1 cellular context compared by ENCODE assay signal in the genomic region with DNA sequence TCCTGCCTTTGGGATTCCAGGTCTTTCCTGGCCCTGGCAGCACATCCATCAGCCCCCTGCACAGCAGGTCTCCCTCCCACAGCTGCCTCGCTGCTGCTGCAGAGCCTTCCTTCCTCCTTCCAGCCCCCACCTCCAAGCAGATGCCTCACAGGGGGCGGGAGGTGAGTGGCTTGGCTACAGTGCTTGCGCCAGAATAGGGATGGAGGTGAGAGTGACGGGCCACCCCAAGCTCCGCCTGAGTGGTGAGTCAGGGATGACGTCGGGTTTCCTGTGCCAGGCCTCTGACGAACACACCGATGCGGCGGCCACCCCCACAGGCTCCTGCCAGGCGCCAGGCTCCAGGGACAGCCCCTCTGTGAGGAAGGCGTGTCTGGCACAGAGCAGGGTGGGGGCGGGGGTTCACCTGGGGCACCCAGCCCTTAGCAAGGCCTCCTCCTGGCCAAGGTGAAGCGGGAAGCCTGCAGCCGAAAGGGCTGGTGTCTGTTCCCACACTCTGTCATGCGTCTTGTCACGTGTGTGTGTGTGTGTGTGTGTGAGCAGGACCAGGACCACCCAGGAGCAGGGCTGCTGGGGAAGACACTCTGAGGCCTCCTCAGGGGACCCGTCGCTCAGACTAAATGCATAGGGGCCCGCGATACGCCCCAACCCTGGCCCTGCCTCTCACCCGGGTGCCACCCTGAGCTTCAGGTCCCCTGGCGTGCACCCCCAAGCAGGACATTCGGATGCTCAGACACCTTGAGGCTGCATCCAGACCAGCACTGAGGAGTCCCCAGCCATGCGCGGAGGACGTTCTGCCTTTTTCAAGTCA.
TF ChIP-seq lines count a peak whose summit lies in the region.

No MANE protein-coding gene starts in this region.

TF ChIP-seq in GM12878, 131 proteins besides CTCF, POLR2A, EP300 and RAD21 (continued from another document and continues in another):
- TF ChIP-seq, protein P1, sequence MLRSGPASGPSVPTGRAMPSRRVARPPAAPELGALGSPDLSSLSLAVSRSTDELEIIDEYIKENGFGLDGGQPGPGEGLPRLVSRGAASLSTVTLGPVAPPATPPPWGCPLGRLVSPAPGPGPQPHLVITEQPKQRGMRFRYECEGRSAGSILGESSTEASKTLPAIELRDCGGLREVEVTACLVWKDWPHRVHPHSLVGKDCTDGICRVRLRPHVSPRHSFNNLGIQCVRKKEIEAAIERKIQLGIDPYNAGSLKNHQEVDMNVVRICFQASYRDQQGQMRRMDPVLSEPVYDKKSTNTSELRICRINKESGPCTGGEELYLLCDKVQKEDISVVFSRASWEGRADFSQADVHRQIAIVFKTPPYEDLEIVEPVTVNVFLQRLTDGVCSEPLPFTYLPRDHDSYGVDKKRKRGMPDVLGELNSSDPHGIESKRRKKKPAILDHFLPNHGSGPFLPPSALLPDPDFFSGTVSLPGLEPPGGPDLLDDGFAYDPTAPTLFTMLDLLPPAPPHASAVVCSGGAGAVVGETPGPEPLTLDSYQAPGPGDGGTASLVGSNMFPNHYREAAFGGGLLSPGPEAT (IDR thresholded peaks at IDR 0.05; ENCODE audit: low read depth) = peak; percentile 60; the same call in 1 of the 2 replicates
- TF ChIP-seq, protein P2, sequence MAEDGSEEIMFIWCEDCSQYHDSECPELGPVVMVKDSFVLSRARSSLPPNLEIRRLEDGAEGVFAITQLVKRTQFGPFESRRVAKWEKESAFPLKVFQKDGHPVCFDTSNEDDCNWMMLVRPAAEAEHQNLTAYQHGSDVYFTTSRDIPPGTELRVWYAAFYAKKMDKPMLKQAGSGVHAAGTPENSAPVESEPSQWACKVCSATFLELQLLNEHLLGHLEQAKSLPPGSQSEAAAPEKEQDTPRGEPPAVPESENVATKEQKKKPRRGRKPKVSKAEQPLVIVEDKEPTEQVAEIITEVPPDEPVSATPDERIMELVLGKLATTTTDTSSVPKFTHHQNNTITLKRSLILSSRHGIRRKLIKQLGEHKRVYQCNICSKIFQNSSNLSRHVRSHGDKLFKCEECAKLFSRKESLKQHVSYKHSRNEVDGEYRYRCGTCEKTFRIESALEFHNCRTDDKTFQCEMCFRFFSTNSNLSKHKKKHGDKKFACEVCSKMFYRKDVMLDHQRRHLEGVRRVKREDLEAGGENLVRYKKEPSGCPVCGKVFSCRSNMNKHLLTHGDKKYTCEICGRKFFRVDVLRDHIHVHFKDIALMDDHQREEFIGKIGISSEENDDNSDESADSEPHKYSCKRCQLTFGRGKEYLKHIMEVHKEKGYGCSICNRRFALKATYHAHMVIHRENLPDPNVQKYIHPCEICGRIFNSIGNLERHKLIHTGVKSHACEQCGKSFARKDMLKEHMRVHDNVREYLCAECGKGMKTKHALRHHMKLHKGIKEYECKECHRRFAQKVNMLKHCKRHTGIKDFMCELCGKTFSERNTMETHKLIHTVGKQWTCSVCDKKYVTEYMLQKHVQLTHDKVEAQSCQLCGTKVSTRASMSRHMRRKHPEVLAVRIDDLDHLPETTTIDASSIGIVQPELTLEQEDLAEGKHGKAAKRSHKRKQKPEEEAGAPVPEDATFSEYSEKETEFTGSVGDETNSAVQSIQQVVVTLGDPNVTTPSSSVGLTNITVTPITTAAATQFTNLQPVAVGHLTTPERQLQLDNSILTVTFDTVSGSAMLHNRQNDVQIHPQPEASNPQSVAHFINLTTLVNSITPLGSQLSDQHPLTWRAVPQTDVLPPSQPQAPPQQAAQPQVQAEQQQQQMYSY (CRISPR knock-in tag; IDR thresholded peaks at IDR 0.05) = no peak
- TF ChIP-seq ZNF384 (IDR thresholded peaks at IDR 0.05; ENCODE audit: borderline replicate concordance, low read depth, low read length) (no peak), TCF12 (IDR thresholded peaks at IDR 0.05; ENCODE audit: low read depth, low read length) (no peak; the same call in 1 of the 2 replicates), CHD1 (IDR thresholded peaks at IDR 0.05; ENCODE audit: low read depth, low read length) (no peak), MYB (IDR thresholded peaks at IDR 0.05; ENCODE audit: borderline replicate concordance, low read depth, low read length) (no peak), SREBF1 (IDR thresholded peaks at IDR 0.05; ENCODE audit: low read length) (no peak), STAT1 (conservative IDR thresholded peaks at IDR 0.05) (0 out of 2 replicates have a peak, but pooled peaks have one; percentile 84), WRNIP1 (IDR thresholded peaks at IDR 0.05; ENCODE audit: borderline replicate concordance, low read depth, low read length) (no peak), SP1 (IDR thresholded peaks at IDR 0.05; ENCODE audit: low read depth, low read length) (no peak), CHD4 (IDR thresholded peaks at IDR 0.05) (no peak), PAX8 (IDR thresholded peaks at IDR 0.05) (no peak), GATAD2B (conservative IDR thresholded peaks at IDR 0.05; ENCODE audit: low read depth) (peak; percentile 80; the same call in 1 of the 2 replicates), MYC (IDR thresholded peaks at IDR 0.05; ENCODE audit: insufficient read depth, insufficient read length, insufficient replicate concordance, low read length, severe bottlenecking) (no peak), POU2F2 (IDR thresholded peaks at IDR 0.05; ENCODE audit: borderline replicate concordance, low read depth, low read length) (no peak), RELA (IDR thresholded peaks at IDR 0.05; ENCODE audit: borderline replicate concordance, partially characterized antibody) (peak; percentile 39), ESRRA (IDR thresholded peaks at IDR 0.05; ENCODE audit: low read length) (no peak), ATF7 (IDR thresholded peaks at IDR 0.05; ENCODE audit: low read depth) (peak; percentile 93), CBX5 (IDR thresholded peaks at IDR 0.05; ENCODE audit: low read depth) (no peak), STAT3 (IDR thresholded peaks at IDR 0.05; ENCODE audit: low read depth, low read length) (no peak), TCF3 (IDR thresholded peaks at IDR 0.05; ENCODE audit: borderline replicate concordance, insufficient read depth, low read depth, low read length) (no peak), BACH1 (IDR thresholded peaks at IDR 0.05; ENCODE audit: borderline replicate concordance) (peak; percentile 53; the same call in 1 of the 2 replicates), JUNB (IDR thresholded peaks at IDR 0.05) (peak; percentile 47; the same call in 1 of the 2 replicates), CBX3 (IDR thresholded peaks at IDR 0.05; ENCODE audit: borderline replicate concordance, low read depth) (no peak), NBN (IDR thresholded peaks at IDR 0.05) (peak; percentile 95), BMI1 (IDR thresholded peaks at IDR 0.05; ENCODE audit: borderline replicate concordance) (no peak), POLR2AphosphoS5 (IDR thresholded peaks at IDR 0.05; ENCODE audit: low read length) (0 out of 2 replicates have a peak, but pooled peaks have one; percentile 31), ZNF207 (IDR thresholded peaks at IDR 0.05; ENCODE audit: borderline replicate concordance) (no peak), HDAC2 (IDR thresholded peaks at IDR 0.05) (no peak), CREM (IDR thresholded peaks at IDR 0.05; ENCODE audit: low read depth) (peak; percentile 97), SMARCA5 (IDR thresholded peaks at IDR 0.05) (0 out of 2 replicates have a peak, but pooled peaks have one; percentile 25)
- TF ChIP-seq, protein P3, sequence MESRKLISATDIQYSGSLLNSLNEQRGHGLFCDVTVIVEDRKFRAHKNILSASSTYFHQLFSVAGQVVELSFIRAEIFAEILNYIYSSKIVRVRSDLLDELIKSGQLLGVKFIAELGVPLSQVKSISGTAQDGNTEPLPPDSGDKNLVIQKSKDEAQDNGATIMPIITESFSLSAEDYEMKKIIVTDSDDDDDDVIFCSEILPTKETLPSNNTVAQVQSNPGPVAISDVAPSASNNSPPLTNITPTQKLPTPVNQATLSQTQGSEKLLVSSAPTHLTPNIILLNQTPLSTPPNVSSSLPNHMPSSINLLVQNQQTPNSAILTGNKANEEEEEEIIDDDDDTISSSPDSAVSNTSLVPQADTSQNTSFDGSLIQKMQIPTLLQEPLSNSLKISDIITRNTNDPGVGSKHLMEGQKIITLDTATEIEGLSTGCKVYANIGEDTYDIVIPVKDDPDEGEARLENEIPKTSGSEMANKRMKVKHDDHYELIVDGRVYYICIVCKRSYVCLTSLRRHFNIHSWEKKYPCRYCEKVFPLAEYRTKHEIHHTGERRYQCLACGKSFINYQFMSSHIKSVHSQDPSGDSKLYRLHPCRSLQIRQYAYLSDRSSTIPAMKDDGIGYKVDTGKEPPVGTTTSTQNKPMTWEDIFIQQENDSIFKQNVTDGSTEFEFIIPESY (IDR thresholded peaks at IDR 0.05) = no peak
- TF ChIP-seq, protein P4, sequence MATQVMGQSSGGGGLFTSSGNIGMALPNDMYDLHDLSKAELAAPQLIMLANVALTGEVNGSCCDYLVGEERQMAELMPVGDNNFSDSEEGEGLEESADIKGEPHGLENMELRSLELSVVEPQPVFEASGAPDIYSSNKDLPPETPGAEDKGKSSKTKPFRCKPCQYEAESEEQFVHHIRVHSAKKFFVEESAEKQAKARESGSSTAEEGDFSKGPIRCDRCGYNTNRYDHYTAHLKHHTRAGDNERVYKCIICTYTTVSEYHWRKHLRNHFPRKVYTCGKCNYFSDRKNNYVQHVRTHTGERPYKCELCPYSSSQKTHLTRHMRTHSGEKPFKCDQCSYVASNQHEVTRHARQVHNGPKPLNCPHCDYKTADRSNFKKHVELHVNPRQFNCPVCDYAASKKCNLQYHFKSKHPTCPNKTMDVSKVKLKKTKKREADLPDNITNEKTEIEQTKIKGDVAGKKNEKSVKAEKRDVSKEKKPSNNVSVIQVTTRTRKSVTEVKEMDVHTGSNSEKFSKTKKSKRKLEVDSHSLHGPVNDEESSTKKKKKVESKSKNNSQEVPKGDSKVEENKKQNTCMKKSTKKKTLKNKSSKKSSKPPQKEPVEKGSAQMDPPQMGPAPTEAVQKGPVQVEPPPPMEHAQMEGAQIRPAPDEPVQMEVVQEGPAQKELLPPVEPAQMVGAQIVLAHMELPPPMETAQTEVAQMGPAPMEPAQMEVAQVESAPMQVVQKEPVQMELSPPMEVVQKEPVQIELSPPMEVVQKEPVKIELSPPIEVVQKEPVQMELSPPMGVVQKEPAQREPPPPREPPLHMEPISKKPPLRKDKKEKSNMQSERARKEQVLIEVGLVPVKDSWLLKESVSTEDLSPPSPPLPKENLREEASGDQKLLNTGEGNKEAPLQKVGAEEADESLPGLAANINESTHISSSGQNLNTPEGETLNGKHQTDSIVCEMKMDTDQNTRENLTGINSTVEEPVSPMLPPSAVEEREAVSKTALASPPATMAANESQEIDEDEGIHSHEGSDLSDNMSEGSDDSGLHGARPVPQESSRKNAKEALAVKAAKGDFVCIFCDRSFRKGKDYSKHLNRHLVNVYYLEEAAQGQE (IDR thresholded peaks at IDR 0.05; ENCODE audit: low read depth, low read length) = no peak
- TF ChIP-seq, protein P5, sequence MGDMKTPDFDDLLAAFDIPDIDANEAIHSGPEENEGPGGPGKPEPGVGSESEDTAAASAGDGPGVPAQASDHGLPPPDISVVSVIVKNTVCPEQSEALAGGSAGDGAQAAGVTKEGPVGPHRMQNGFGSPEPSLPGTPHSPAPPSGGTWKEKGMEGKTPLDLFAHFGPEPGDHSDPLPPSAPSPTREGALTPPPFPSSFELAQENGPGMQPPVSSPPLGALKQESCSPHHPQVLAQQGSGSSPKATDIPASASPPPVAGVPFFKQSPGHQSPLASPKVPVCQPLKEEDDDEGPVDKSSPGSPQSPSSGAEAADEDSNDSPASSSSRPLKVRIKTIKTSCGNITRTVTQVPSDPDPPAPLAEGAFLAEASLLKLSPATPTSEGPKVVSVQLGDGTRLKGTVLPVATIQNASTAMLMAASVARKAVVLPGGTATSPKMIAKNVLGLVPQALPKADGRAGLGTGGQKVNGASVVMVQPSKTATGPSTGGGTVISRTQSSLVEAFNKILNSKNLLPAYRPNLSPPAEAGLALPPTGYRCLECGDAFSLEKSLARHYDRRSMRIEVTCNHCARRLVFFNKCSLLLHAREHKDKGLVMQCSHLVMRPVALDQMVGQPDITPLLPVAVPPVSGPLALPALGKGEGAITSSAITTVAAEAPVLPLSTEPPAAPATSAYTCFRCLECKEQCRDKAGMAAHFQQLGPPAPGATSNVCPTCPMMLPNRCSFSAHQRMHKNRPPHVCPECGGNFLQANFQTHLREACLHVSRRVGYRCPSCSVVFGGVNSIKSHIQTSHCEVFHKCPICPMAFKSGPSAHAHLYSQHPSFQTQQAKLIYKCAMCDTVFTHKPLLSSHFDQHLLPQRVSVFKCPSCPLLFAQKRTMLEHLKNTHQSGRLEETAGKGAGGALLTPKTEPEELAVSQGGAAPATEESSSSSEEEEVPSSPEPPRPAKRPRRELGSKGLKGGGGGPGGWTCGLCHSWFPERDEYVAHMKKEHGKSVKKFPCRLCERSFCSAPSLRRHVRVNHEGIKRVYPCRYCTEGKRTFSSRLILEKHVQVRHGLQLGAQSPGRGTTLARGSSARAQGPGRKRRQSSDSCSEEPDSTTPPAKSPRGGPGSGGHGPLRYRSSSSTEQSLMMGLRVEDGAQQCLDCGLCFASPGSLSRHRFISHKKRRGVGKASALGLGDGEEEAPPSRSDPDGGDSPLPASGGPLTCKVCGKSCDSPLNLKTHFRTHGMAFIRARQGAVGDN (IDR thresholded peaks at IDR 0.05) = peak; percentile 94
- TF ChIP-seq, protein P6, sequence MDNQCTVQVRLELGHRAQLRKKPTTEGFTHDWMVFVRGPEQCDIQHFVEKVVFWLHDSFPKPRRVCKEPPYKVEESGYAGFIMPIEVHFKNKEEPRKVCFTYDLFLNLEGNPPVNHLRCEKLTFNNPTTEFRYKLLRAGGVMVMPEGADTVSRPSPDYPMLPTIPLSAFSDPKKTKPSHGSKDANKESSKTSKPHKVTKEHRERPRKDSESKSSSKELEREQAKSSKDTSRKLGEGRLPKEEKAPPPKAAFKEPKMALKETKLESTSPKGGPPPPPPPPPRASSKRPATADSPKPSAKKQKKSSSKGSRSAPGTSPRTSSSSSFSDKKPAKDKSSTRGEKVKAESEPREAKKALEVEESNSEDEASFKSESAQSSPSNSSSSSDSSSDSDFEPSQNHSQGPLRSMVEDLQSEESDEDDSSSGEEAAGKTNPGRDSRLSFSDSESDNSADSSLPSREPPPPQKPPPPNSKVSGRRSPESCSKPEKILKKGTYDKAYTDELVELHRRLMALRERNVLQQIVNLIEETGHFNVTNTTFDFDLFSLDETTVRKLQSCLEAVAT (IDR thresholded peaks at IDR 0.05) = peak; percentile 71
- TF ChIP-seq, protein P7, sequence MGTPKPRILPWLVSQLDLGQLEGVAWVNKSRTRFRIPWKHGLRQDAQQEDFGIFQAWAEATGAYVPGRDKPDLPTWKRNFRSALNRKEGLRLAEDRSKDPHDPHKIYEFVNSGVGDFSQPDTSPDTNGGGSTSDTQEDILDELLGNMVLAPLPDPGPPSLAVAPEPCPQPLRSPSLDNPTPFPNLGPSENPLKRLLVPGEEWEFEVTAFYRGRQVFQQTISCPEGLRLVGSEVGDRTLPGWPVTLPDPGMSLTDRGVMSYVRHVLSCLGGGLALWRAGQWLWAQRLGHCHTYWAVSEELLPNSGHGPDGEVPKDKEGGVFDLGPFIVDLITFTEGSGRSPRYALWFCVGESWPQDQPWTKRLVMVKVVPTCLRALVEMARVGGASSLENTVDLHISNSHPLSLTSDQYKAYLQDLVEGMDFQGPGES (IDR thresholded peaks at IDR 0.05) = no peak
